Comparison of ENCODE assay signal across 26 cellular contexts in genomic region chr11:121439337-121439736, GRCh38. TPM values are rescaled to one million over a fixed set of nuclear protein-coding genes. Genes with fewer than 3 reads are reported as not detected.
A peak's percentile ranks its signal among the peaks of the same experiment; 100 is the strongest.
DNase-seq lines count a peak whose midpoint lies in the region; ATAC-seq and TF ChIP-seq lines count a peak whose summit lies in the region.
"Had no signal": no experiment of that assay in that cellular context is flagged by ENCODE, and none has a peak within 500 bp of the region (broad histone marks: within the 10 kb centered on the region; RNA-seq: fewer than 3 reads in every experiment).

No MANE protein-coding gene starts in this region.

- H3K27me3 Mint-ChIP-seq in chondrocyte (ENCODE audit: low read depth) (peaks cover 34% of the 10 kb centered on the region), neural progenitor cell (ENCODE audit: insufficient read depth, low read depth) (peaks cover 9% of the 10 kb centered on the region)
- H3K27me3 Mint-ChIP-seq: CD4-positive, alpha-beta memory T cell had no signal

- H3K4me1 Mint-ChIP-seq in chondrocyte (ENCODE audit: low read depth) (peaks cover 13% of the 10 kb centered on the region), neural progenitor cell (peaks cover 19% of the 10 kb centered on the region)

- H4K20me1 ChIP-seq in GM23248 (ENCODE audit: insufficient read depth): no peaks in the 10 kb centered on the region
- H4K20me1 ChIP-seq in neural progenitor cell (ENCODE audit: low read depth): no peaks in the 10 kb centered on the region

- H3K4me3 ChIP-seq in GM23248 (no peak overlapping the region), neutrophil (ENCODE audit: low read depth in 1 of 2, low read length in 1 of 2) (no peak overlapping the region), thoracic aorta (no peak overlapping the region), neural progenitor cell (no peak overlapping the region), suprapubic skin (no peak overlapping the region)
- H3K4me3 ChIP-seq: GM12878 had no signal

- H3K4me2 ChIP-seq in GM23248 (ENCODE audit: unreplicated experiment) (no peak overlapping the region), neural progenitor cell (no peak overlapping the region)
- H3K4me2 ChIP-seq: SK-N-SH had no signal

- H3K9me2 ChIP-seq in GM23248 (ENCODE audit: insufficient read depth): no peaks in the 10 kb centered on the region
- H3K9me2 ChIP-seq: SK-N-SH had no signal

- H3K9me3 ChIP-seq in GM23248 (ENCODE audit: low read depth) (no peaks in the 10 kb centered on the region), neutrophil (no peaks in the 10 kb centered on the region), thoracic aorta (no peaks in the 10 kb centered on the region), neural progenitor cell (ENCODE audit: low read depth) (no peaks in the 10 kb centered on the region), suprapubic skin (no peaks in the 10 kb centered on the region)
- H3K9me3 ChIP-seq: SK-N-SH had no signal

- no peak overlapping the region for H2AFZ ChIP-seq in GM23248
- no peak overlapping the region for H2AFZ ChIP-seq in neural progenitor cell (replicated peaks)

- H3K27me3 ChIP-seq in GM23248 (replicated peaks; ENCODE audit: insufficient read depth) (peaks cover 49% of the 10 kb centered on the region), neutrophil (no peaks in the 10 kb centered on the region), thoracic aorta (replicated peaks; ENCODE audit: insufficient read depth) (no peaks in the 10 kb centered on the region), neural progenitor cell (no peaks in the 10 kb centered on the region), suprapubic skin (no peaks in the 10 kb centered on the region)

- no peak for ATAC-seq in thoracic aorta (ENCODE audit: insufficient number of reproducible peaks, low FRiP score, low read depth)
- ATAC-seq in HG03280 (IDR thresholded peaks at IDR 0.05; ENCODE audit: unreplicated experiment): no peak
- ATAC-seq: GM12878, PC-3 had no signal

- no peak overlapping the region for H3K9ac ChIP-seq in GM23248
- H3K9ac ChIP-seq in neural progenitor cell: no peak overlapping the region
- H3K9ac ChIP-seq: SK-N-SH had no signal

- peak; percentile 33 for DNase-seq in GM23248
- DNase-seq in chondrocyte (ENCODE audit: low spot score): no peak
- no peak for DNase-seq in thoracic aorta (ENCODE audit: low spot score)
- no peak for DNase-seq in neural progenitor cell (ENCODE audit: low spot score)
- DNase-seq in suprapubic skin (ENCODE audit: low spot score in 2 of 2): no peak
- DNase-seq: C1 segment of cervical spinal cord; CD4-positive, alpha-beta memory T cell; DMS 273 treated with DMSO at 0.1 percent for 48 hours; DMS79; EL; GDM1; HCEC 1CT; NCI-H1092; NCI-H1417 treated with DMSO at 0.1 percent for 48 hours; NCI-H1694 treated with DMSO at 0.1 percent for 48 hours; NCI-H2081 treated with DMSO at 0.1 percent for 48 hours; NCI-H2171; NCI-H345; NCI-H524; NCI-H774; PC-3; SK-N-SH had no signal

- H3K4me1 ChIP-seq in GM23248 (ENCODE audit: insufficient read depth): no peaks in the 10 kb centered on the region
- H3K4me1 ChIP-seq in neutrophil (ENCODE audit: control insufficient read depth in 1 of 2, insufficient read depth in 1 of 2, low read depth in 1 of 2, low read length in 1 of 2): peaks cover 59 to 68% of the 10 kb centered on the region in 2 experiments
- peaks cover 9 to 30% of the 10 kb centered on the region in 2 donors for H3K4me1 ChIP-seq in thoracic aorta (ENCODE audit: control insufficient read depth in 1 of 2, low read depth in 2 of 2)
- peaks cover 37% of the 10 kb centered on the region for H3K4me1 ChIP-seq in neural progenitor cell
- peaks cover 11% of the 10 kb centered on the region for H3K4me1 ChIP-seq in suprapubic skin

- no peak overlapping the region for H3K4me3 Mint-ChIP-seq in chondrocyte (ENCODE audit: unreplicated experiment)
- H3K4me3 Mint-ChIP-seq in neural progenitor cell: no peak overlapping the region
- H3K4me3 Mint-ChIP-seq: CD4-positive, alpha-beta memory T cell had no signal

- peak overlapping the region; percentile 49 for H3K27ac Mint-ChIP-seq in chondrocyte (ENCODE audit: unreplicated experiment)
- H3K27ac Mint-ChIP-seq in neural progenitor cell: no peak overlapping the region

- no peaks in the 10 kb centered on the region for H3K36me3 ChIP-seq in GM23248 (ENCODE audit: low read depth)
- H3K36me3 ChIP-seq in neutrophil: no peaks in the 10 kb centered on the region
- no peaks in the 10 kb centered on the region for H3K36me3 ChIP-seq in thoracic aorta
- H3K36me3 ChIP-seq in neural progenitor cell: no peaks in the 10 kb centered on the region
- H3K36me3 ChIP-seq in suprapubic skin: no peaks in the 10 kb centered on the region

- TF ChIP-seq CTCF in chondrocyte (IDR thresholded peaks at IDR 0.05): no peak
- TF ChIP-seq CTCF in neutrophil (IDR thresholded peaks at IDR 0.05): no peak
- TF ChIP-seq CTCF in thoracic aorta (IDR thresholded peaks at IDR 0.05): no peak
- no peak for TF ChIP-seq CTCF in neural progenitor cell (IDR thresholded peaks at IDR 0.05)
- TF ChIP-seq CTCF in suprapubic skin (IDR thresholded peaks at IDR 0.05): no peak

- H3K36me3 Mint-ChIP-seq in chondrocyte (ENCODE audit: low read depth) (no peaks in the 10 kb centered on the region), neural progenitor cell (no peaks in the 10 kb centered on the region)

- H3K9me3 Mint-ChIP-seq in chondrocyte (ENCODE audit: low read depth) (no peaks in the 10 kb centered on the region), neural progenitor cell (no peaks in the 10 kb centered on the region)
- H3K9me3 Mint-ChIP-seq: CD4-positive, alpha-beta memory T cell had no signal

- TF ChIP-seq POLR2A in suprapubic skin (IDR thresholded peaks at IDR 0.05): no peak

- no peaks in the 10 kb centered on the region for H3F3A ChIP-seq in GM23248 (ENCODE audit: insufficient read depth)
- H3F3A ChIP-seq in neural progenitor cell (ENCODE audit: low read depth): peaks cover 37% of the 10 kb centered on the region

- in situ Hi-C loops in GM23248 (cut with MboI): no loop called here

- WGBS in GM23248 (ENCODE audit: low coverage in 1 of 2, low lambda C conversion rate in 2 of 2, missing lambda C conversion rate in 2 of 2), 2 experiments: 4 to 9% methylated on average over 4 of the region's 4 CpGs
- 53% methylated on average over 4 of the region's 4 CpGs for whole genome bisulfite sequencing in suprapubic skin

- H3K79me2 ChIP-seq in GM23248 (ENCODE audit: insufficient read depth): no peaks in the 10 kb centered on the region
- no peaks in the 10 kb centered on the region for H3K79me2 ChIP-seq in neural progenitor cell (ENCODE audit: low read depth)

- H3K27ac ChIP-seq in GM23248 (no peak overlapping the region), neutrophil (peak overlapping the region; percentile 91), thoracic aorta (peak overlapping the region; percentile 48 to 49), neural progenitor cell (no peak overlapping the region), suprapubic skin (no peak overlapping the region)
- H3K27ac ChIP-seq: HL-60 had no signal

- no peak for TF ChIP-seq EP300 in suprapubic skin (IDR thresholded peaks at IDR 0.05)

RNA-seq across cellular contexts. Expression of gene SORL1, which starts 12.8 kb away (rescaled TPM):
- total RNA-seq in GM23248 (2014; rRNA removed; shearing (Covaris generic)): 0.54 and 0.76 TPM in 2 replicates
- 0.26 and 0.30 TPM in 2 replicates for polyA plus RNA-seq in GM23248 (2016; fragmentation: Nextera tagmentation; extraction: Ambion mirVana)
- total RNA-seq in chondrocyte (0.85 to 0.92 TPM (median 0.87 TPM) in 3 replicates), thoracic aorta (10 to 100 TPM; 26.9 to 33.0 TPM), neural progenitor cell (ENCODE audit: low replicate concordance) (45.6 and 46.0 TPM in 2 replicates), suprapubic skin (10 to 100 TPM; 12.1 to 42.8 (median 21.0) TPM)

Comparison
In these comparisons a context has a peak if more than half of its experiments do, and no peak if none do; other contexts are left out.
1. H3K27ac ChIP-seq: peak in neutrophil (single experiment) and thoracic aorta (2 of 2); none in GM23248 (single experiment), neural progenitor cell (single experiment) and suprapubic skin (single experiment).